Comparison of ENCODE assay signal across 9 cellular contexts in genomic region chr12:47742253-47742825, GRCh38. TPM values are rescaled to one million over a fixed set of nuclear protein-coding genes. Genes with fewer than 3 reads are reported as not detected.
DNase-seq lines count a peak whose midpoint lies in the region; ATAC-seq and TF ChIP-seq lines count a peak whose summit lies in the region.
"Had no signal": no experiment of that assay in that cellular context is flagged by ENCODE, and none has a peak within 500 bp of the region (broad histone marks: within the 10 kb centered on the region; RNA-seq: fewer than 3 reads in every experiment).

No MANE protein-coding gene starts in this region.

- H3K4me3 ChIP-seq in KMS-11 (IDR thresholded peaks at IDR 0.05; ENCODE audit: insufficient read depth, low read depth, low read length) = no peak overlapping the region
- H3K4me3 ChIP-seq: SK-N-MC had no signal

- no peaks in the 10 kb centered on the region for H3K27me3 Mint-ChIP-seq in naive B cell

- no peaks in the 10 kb centered on the region for H3K27me3 ChIP-seq in KMS-11 (ENCODE audit: insufficient read depth, low read depth)

- peak overlapping the region in 1 of 8 donors; percentile 35 for H3K4me3 Mint-ChIP-seq in naive B cell

- no peak overlapping the region for H2AFZ ChIP-seq in KMS-11 (ENCODE audit: low read depth)

- no peak overlapping the region for H3K9ac ChIP-seq in KMS-11

- H3K27ac Mint-ChIP-seq in naive B cell = peak overlapping the region in 1 of 6 donors; percentile 78

- no peaks in the 10 kb centered on the region for H3K9me3 Mint-ChIP-seq in naive B cell

- ATAC-seq in naive B cell (ENCODE audit: low read depth in 2 of 2) = peak; percentile 12 to 22
- ATAC-seq in HG03460 (IDR thresholded peaks at IDR 0.05; ENCODE audit: unreplicated experiment) = no peak

- peak overlapping the region; percentile 100; the same call in 1 of the 2 replicates for H3K4me2 ChIP-seq in KMS-11

- DNase-seq in DMS53 (lab: John Stamatoyannopoulos, UW) = peak; percentile 82
- peak; percentile 55 to 79 for DNase-seq in activated CD4-positive, alpha-beta T cell treated with anti-CD3 and anti-CD28 coated beads for 4 hours
- peak; percentile 59 for DNase-seq in naive B cell
- no peak for DNase-seq in NCI-H345 (lab: John Stamatoyannopoulos, UW)

- H4K20me1 ChIP-seq in KMS-11 (ENCODE audit: insufficient read depth) = no peaks in the 10 kb centered on the region

- no peaks in the 10 kb centered on the region for H3K79me2 ChIP-seq in KMS-11 (ENCODE audit: insufficient read depth, low read depth)

- H3K36me3 ChIP-seq in KMS-11 (ENCODE audit: insufficient read depth) = no peaks in the 10 kb centered on the region

- peaks cover 58% of the 10 kb centered on the region for H3K4me1 ChIP-seq in KMS-11 (ENCODE audit: low read depth, poor library complexity, severe bottlenecking)

- TF ChIP-seq CTCF in KMS-11 (conservative IDR thresholded peaks at IDR 0.05; ENCODE audit: low read depth, low read length) = peak; percentile 98

- H3K27ac ChIP-seq in KMS-11 (no peak overlapping the region), cingulate gyrus (ENCODE audit: low read depth, low read length) (peak overlapping the region; percentile 70), temporal lobe (ENCODE audit: low read depth, low read length) (peak overlapping the region; percentile 70)

- peaks cover 48 to 76% (median 65%) of the 10 kb centered on the region in 3 donors for H3K4me1 Mint-ChIP-seq in naive B cell

- no peaks in the 10 kb centered on the region for H3K36me3 Mint-ChIP-seq in naive B cell

RNA-seq across cellular contexts. Expression of gene RAPGEF3, which starts 16.3 kb away (rescaled TPM):
- 1 to 10 TPM in 2 of 6 donors, under 1 TPM in 3, not detected in 1; 0.39 to 2.6 (median 0.52) TPM for polyA plus RNA-seq in naive B cell (ENCODE audit: low read depth in 6 of 6)
- total RNA-seq in temporal lobe = 6.9 TPM

RNA-seq across cellular contexts. Expression of gene ENDOU, which starts 17.0 kb away (rescaled TPM):
- polyA plus RNA-seq in naive B cell (ENCODE audit: low read depth in 6 of 6) = under 1 TPM in 1 of 6 donors, not detected in 5; 0.21 TPM
- not detected for total RNA-seq in temporal lobe

RNA-seq across cellular contexts. Expression of gene SLC48A1, which starts 30.7 kb away (rescaled TPM):
- 10 to 100 TPM; 12.2 to 18.3 (median 13.9) TPM for polyA plus RNA-seq in naive B cell (ENCODE audit: low read depth in 6 of 6)
- 7.4 TPM for total RNA-seq in temporal lobe

RNA-seq across cellular contexts. Expression of gene RPAP3, which starts 36.5 kb away (rescaled TPM):
- 10 to 100 TPM; 47.8 to 69.5 (median 56.0) TPM for polyA plus RNA-seq in naive B cell (ENCODE audit: low read depth in 6 of 6)
- 19.7 TPM for total RNA-seq in temporal lobe
